ENCODE assay signal across 9 cellular contexts in the genomic region with DNA sequence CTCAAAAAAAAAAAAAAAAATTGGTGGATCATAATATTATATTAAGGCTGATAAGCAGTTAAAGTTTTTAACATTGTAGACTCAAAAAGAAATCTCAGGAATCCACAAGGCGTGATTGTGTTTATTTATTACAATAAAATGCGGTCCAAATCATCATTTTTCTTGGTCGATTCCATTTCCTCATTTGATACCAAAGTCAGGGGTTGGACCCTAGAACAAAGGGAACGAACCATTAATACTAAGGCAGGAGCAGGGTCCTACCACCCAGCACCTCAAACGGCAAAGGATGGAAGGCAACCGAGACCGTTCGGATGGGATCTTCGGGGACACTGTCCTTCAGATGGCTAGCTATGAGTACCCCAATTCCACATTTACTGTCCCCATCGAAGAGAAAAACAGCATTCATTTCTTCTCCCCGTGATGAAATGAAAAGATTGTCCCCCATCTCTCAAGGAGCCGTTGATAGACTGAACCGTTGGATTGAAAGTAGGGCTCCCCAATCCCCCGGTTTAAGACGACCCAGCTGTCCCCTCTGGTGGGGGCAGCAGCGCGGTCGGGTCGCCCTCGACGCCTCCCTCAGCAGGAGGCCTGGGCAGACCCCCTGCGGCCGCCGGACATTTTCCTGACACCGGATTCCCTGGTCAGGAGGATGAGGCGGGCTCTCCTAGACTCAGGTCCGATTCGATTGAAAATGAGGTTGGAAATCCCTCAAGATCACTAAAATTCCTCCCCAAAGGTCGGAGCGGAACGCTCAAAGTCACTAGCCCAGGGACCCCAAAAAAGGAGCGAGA. TPM values are rescaled to one million over a fixed set of nuclear protein-coding genes. Genes with fewer than 3 reads are reported as not detected.
DNase-seq lines count a peak whose midpoint lies in the region; ATAC-seq, FAIRE-seq and TF ChIP-seq lines count a peak whose summit lies in the region.
"Had no signal": no experiment of that assay in that cellular context is flagged by ENCODE, and none has a peak within 500 bp of the region (broad histone marks: within the 10 kb centered on the region; RNA-seq: fewer than 3 reads in every experiment).

No MANE protein-coding gene starts in this region.

- H3K4me3 Mint-ChIP-seq in brain, result peak overlapping the region; percentile 79 to 88 (median 84)

- H3K4me1 ChIP-seq in liver (ENCODE audit: control insufficient read depth in 4 of 4, insufficient read depth in 4 of 4, low read length in 3 of 4) (peaks cover 4 to 11% (median 8%) of the 10 kb centered on the region in 4 donors), thoracic aorta (ENCODE audit: control insufficient read depth in 1 of 2, low read depth in 2 of 2) (peaks cover 22 to 51% of the 10 kb centered on the region in 2 donors)

- H3K9ac ChIP-seq in liver (ENCODE audit: low read depth in 1 of 2, low read length in 2 of 2), result no peak overlapping the region

- H3K36me3 Mint-ChIP-seq in brain, result no peaks in the 10 kb centered on the region

- peaks cover 57% of the 10 kb centered on the region for H3K4me1 Mint-ChIP-seq in brain

- peak overlapping the region in 4 of 5 experiments; percentile 62 to 89 (median 68) for H3K27ac Mint-ChIP-seq in brain

- no peaks in the 10 kb centered on the region for H3K9me3 ChIP-seq in liver (ENCODE audit: control insufficient read depth in 4 of 4, low read length in 3 of 4)
- H3K9me3 ChIP-seq in thoracic aorta, result no peaks in the 10 kb centered on the region

- H3K9me3 Mint-ChIP-seq in brain, result no peaks in the 10 kb centered on the region

- H3K4me3 ChIP-seq in GM12864 (ENCODE audit: low read depth, low read length) (peak overlapping the region; percentile 62), HL-60 (replicated peaks; ENCODE audit: insufficient read depth, low read length) (peak overlapping the region; percentile 72), liver (ENCODE audit: low read depth in 1 of 3, low read length in 3 of 3) (peak overlapping the region in 2 of 3 donors; percentile 50 to 64), thoracic aorta (peak overlapping the region; percentile 80)

- FAIRE-seq in frontal cortex (lab: Jason Lieb, UNC), result no peak

- H3K27me3 ChIP-seq in HL-60 (ENCODE audit: insufficient read depth, poor library complexity, severe bottlenecking), result no peaks in the 10 kb centered on the region
- no peaks in the 10 kb centered on the region for H3K27me3 ChIP-seq in liver (ENCODE audit: control insufficient read depth in 4 of 4, insufficient read depth in 4 of 4, low read length in 3 of 4)
- H3K27me3 ChIP-seq in thoracic aorta (replicated peaks; ENCODE audit: insufficient read depth), result no peaks in the 10 kb centered on the region

- 36% methylated on average over 32 of the region's 32 CpGs for WGBS in liver

- TF ChIP-seq CTCF in GM12864 (IDR thresholded peaks at IDR 0.05; ENCODE audit: low read depth, low read length, missing control alignments) (no peak), HL-60 (IDR thresholded peaks at IDR 0.05; ENCODE audit: insufficient read depth, low read length) (no peak), brain (conservative IDR thresholded peaks at IDR 0.05) (no peak), liver (IDR thresholded peaks at IDR 0.05; ENCODE audit: low read depth, low read length, missing input control) (no peak), thoracic aorta (IDR thresholded peaks at IDR 0.05) (no peak)

- H3K36me3 ChIP-seq in liver (ENCODE audit: control insufficient read depth in 4 of 4, insufficient read depth in 3 of 4, low read depth in 1 of 4, low read length in 3 of 4) (no peaks in the 10 kb centered on the region), thoracic aorta (no peaks in the 10 kb centered on the region)

- TF ChIP-seq RAD21 in liver (IDR thresholded peaks at IDR 0.05), result no peak

- no peak for ATAC-seq in thoracic aorta (ENCODE audit: insufficient number of reproducible peaks, low FRiP score, low read depth)

- DNase-seq in GM12864 (ENCODE audit: low read depth) (no peak), HL-60 (ENCODE audit: low read depth in 1 of 2, low spot score in 1 of 2) (no peak), thoracic aorta (ENCODE audit: low spot score) (no peak), AML-193 (lab: John Stamatoyannopoulos, UW) (no peak), mesenteric fat pad (ENCODE audit: low spot score) (no peak), frontal cortex (ENCODE audit: low spot score in 2 of 2) (no peak)

- H3K27ac ChIP-seq in HL-60 (replicated peaks), result peak overlapping the region; percentile 89
- no peak overlapping the region for H3K27ac ChIP-seq in liver (ENCODE audit: low read depth in 1 of 2, low read length in 2 of 2)
- peak overlapping the region; percentile 87 to 88 for H3K27ac ChIP-seq in thoracic aorta
- H3K27ac ChIP-seq: SK-N-MC had no signal

- H3K27me3 Mint-ChIP-seq in brain, result peaks cover 3% of the 10 kb centered on the region

TF ChIP-seq in liver, 16 proteins besides CTCF, POLR2A, EP300 and RAD21:
- TF ChIP-seq GABPA (IDR thresholded peaks at IDR 0.05 in 1 of 2, conservative IDR thresholded peaks at IDR 0.05 in 1 of 2) (no peak), HNF4G (IDR thresholded peaks at IDR 0.05) (no peak), TAF1 (conservative IDR thresholded peaks at IDR 0.05) (no peak), FOXA1 (IDR thresholded peaks at IDR 0.05) (no peak), RXRA (IDR thresholded peaks at IDR 0.05) (no peak), FOXA2 (IDR thresholded peaks at IDR 0.05) (no peak), EGR1 (IDR thresholded peaks at IDR 0.05; ENCODE audit: low read depth in 2 of 2) (no peak), HNF4A (conservative IDR thresholded peaks at IDR 0.05) (no peak), YY1 (IDR thresholded peaks at IDR 0.05) (no peak)
- TF ChIP-seq, protein P1, sequence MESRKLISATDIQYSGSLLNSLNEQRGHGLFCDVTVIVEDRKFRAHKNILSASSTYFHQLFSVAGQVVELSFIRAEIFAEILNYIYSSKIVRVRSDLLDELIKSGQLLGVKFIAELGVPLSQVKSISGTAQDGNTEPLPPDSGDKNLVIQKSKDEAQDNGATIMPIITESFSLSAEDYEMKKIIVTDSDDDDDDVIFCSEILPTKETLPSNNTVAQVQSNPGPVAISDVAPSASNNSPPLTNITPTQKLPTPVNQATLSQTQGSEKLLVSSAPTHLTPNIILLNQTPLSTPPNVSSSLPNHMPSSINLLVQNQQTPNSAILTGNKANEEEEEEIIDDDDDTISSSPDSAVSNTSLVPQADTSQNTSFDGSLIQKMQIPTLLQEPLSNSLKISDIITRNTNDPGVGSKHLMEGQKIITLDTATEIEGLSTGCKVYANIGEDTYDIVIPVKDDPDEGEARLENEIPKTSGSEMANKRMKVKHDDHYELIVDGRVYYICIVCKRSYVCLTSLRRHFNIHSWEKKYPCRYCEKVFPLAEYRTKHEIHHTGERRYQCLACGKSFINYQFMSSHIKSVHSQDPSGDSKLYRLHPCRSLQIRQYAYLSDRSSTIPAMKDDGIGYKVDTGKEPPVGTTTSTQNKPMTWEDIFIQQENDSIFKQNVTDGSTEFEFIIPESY (IDR thresholded peaks at IDR 0.05), result no peak
- TF ChIP-seq, protein P2, sequence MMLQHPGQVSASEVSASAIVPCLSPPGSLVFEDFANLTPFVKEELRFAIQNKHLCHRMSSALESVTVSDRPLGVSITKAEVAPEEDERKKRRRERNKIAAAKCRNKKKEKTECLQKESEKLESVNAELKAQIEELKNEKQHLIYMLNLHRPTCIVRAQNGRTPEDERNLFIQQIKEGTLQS (IDR thresholded peaks at IDR 0.05), result no peak

RNA-seq across cellular contexts. Expression of a gene that starts 0.6 kb away (rescaled TPM):
- polyA plus RNA-seq in brain (ENCODE audit: insufficient read depth, low read depth, low replicate concordance), result 9.6 TPM
- 1 to 10 TPM in 1 of 2 donors, under 1 TPM in 1; 0.25 to 6.8 TPM for total RNA-seq in liver
- 1 to 10 TPM in 1 of 2 donors, not detected in 1; 1.1 TPM for polyA plus RNA-seq in liver
- 1 to 10 TPM in 1 of 2 donors, not detected in 1; 3.1 TPM for total RNA-seq in thoracic aorta
- 0.22 TPM for total RNA-seq in mesenteric fat pad
- 4.5 TPM for total RNA-seq in frontal cortex

Comparison
In these comparisons a context has a peak if more than half of its experiments do, and no peak if none do; other contexts are left out.
1. H3K27ac ChIP-seq: peak in HL-60 (single experiment) and thoracic aorta (2 of 2); none in liver (0 of 2).
2. Peak in every context shown above with its lines, with median percentiles within 50 percentile points of each other: H3K4me3 ChIP-seq.